ENCODE assay signal across 8 cellular contexts in genomic region chr13:50531917-50532899, GRCh38.
DNase-seq lines count a peak whose midpoint lies in the region; ATAC-seq and TF ChIP-seq lines count a peak whose summit lies in the region.

No MANE protein-coding gene starts in this region.

- WGBS in spleen, 5 donors, result 78 to 88% (median 80%) methylated on average over 5 of the region's 5 CpGs

- DNase-seq in NCI-H2171 treated with DMSO at 0.1 percent for 48 hours (lab: John Stamatoyannopoulos, UW) (peak; percentile 17), NCI-H2171 (lab: John Stamatoyannopoulos, UW) (no peak), NCI-H526 treated with DMSO at 0.1 percent for 48 hours (lab: John Stamatoyannopoulos, UW) (peak; percentile 28), fibroblast of gingiva (ENCODE audit: low read depth) (peak; percentile 21), spleen (no peak)

- peaks cover 0 to 29% (median 17%) of the 10 kb centered on the region in 6 donors for H3K4me1 ChIP-seq in spleen

- no peak for ATAC-seq in HG03159 (IDR thresholded peaks at IDR 0.05; ENCODE audit: unreplicated experiment)
- ATAC-seq in HG02885 (IDR thresholded peaks at IDR 0.05; ENCODE audit: poor library complexity, unreplicated experiment), result no peak
- no peak for ATAC-seq in GM21526 (IDR thresholded peaks at IDR 0.05; ENCODE audit: low FRiP score, unreplicated experiment)

- no peak overlapping the region for H3K27ac ChIP-seq in spleen

- H3K9me3 ChIP-seq in spleen, result peaks cover 0 to 36% (median 34%) of the 10 kb centered on the region in 8 donors

- no peak overlapping the region for H3K4me3 ChIP-seq in spleen

- no peak for TF ChIP-seq POLR2A in spleen (IDR thresholded peaks at IDR 0.05)

- H3K36me3 ChIP-seq in spleen, result no peaks in the 10 kb centered on the region

- TF ChIP-seq CTCF in spleen (IDR thresholded peaks at IDR 0.05 in 8 of 11, conservative IDR thresholded peaks at IDR 0.05 in 3 of 11), result peak in 10 of 11 experiments; percentile 13 to 51 (median 40)

- H3K27me3 ChIP-seq in spleen (replicated peaks in 1 of 7), result no peaks in the 10 kb centered on the region

- intact Hi-C loops in spleen (cut with DNase I; ENCODE audit: low total_unique reads), result loop anchor here (5.0 to 10.0 kb wide), 3 partner anchors 273 to 450 kb away; no protein-coding TSS in a partner anchor

Comparison
In these comparisons a context has a peak if more than half of its experiments do, and no peak if none do; other contexts are left out.
1. DNase-seq: peak in NCI-H2171 treated with DMSO at 0.1 percent for 48 hours (single experiment), NCI-H526 treated with DMSO at 0.1 percent for 48 hours (single experiment) and fibroblast of gingiva (single experiment); none in NCI-H2171 (single experiment) and spleen (single experiment).